1 cellular context compared by ENCODE assay signal in genomic region chr11:63839508-63840355, GRCh38.
TF ChIP-seq lines count a peak whose summit lies in the region.

No MANE protein-coding gene starts in this region.

TF ChIP-seq in GM23338, 12 proteins besides CTCF, POLR2A, EP300 and RAD21 (continued from another document):
- TF ChIP-seq ZNF462 (CRISPR knock-in tag; IDR thresholded peaks at IDR 0.05) (no peak), ZNF331 (CRISPR knock-in tag; IDR thresholded peaks at IDR 0.05; ENCODE audit: low read depth) (no peak), JUNB (IDR thresholded peaks at IDR 0.05; ENCODE audit: unreplicated experiment) (no peak), EZH2 (IDR thresholded peaks at IDR 0.05; ENCODE audit: low read depth, unreplicated experiment) (no peak), NANOG (IDR thresholded peaks at IDR 0.05; ENCODE audit: borderline replicate concordance) (no peak), POLR2AphosphoS5 (IDR thresholded peaks at IDR 0.05; ENCODE audit: low read depth) (no peak), CREB1 (CRISPR knock-in tag; IDR thresholded peaks at IDR 0.05; ENCODE audit: low read depth) (no peak), ETS1 (IDR thresholded peaks at IDR 0.05) (no peak), EZH2phosphoT487 (IDR thresholded peaks at IDR 0.05; ENCODE audit: unreplicated experiment) (no peak)
